Comparison of ENCODE assay signal across 28 cellular contexts in the genomic region with DNA sequence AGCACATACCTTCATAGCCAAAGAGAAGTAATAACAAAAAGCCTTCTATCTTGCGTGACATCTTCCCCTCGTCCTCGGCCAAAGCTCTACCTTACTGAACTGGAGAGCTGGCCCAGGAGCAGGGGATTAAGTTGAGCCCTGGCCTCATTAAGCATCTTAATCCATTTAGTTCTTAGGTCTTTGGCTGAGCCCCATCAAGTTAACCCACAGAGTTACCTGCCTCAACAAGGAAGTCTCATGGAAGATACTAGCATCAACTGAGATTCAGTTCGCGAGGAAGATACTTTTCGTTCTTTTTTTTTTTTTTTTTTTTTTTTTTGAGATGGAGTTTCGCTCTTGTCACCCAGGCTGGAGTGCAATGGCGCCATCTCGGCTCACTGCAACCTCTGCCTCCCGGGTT. TPM values are rescaled to one million over a fixed set of nuclear protein-coding genes. Genes with fewer than 3 reads are reported as not detected.
"Had no signal": no experiment of that assay in that cellular context is flagged by ENCODE, and none has a peak within 500 bp of the region (broad histone marks: within the 10 kb centered on the region; RNA-seq: fewer than 3 reads in every experiment).

Gene RS1 (minus strand): TSS at position 101 of the 400 bp plus-strand sequence. CDS start 40 bp downstream, at position 61.

- FAIRE-seq: bronchial epithelial cell, frontal cortex had no signal

- H3K36me3 Mint-ChIP-seq: activated naive CD4-positive, alpha-beta T cell treated with anti-CD3 and anti-CD28 coated beads, Interleukin-2, amount 10 ng/mL, durations not matched to agents 7 days and 5 days had no signal

- H3K4me3 ChIP-seq: ascending aorta, coronary artery, esophagus muscularis mucosa, spleen, upper lobe of right lung had no signal

- H3K27ac Mint-ChIP-seq: activated naive CD4-positive, alpha-beta T cell treated with anti-CD3 and anti-CD28 coated beads, Interleukin-2, amount 10 ng/mL, durations not matched to agents 7 days and 5 days; progenitor cell of endocrine pancreas had no signal

- H3K36me3 ChIP-seq: ascending aorta, esophagus muscularis mucosa, spleen, upper lobe of right lung had no signal

- H3K9me3 Mint-ChIP-seq: activated naive CD4-positive, alpha-beta T cell treated with anti-CD3 and anti-CD28 coated beads, Interleukin-2, amount 10 ng/mL, durations not matched to agents 7 days and 5 days; activated T-cell treated with anti-CD3 and anti-CD28 coated beads, Interleukin-2, amount 50 U/mL, for 4 hours had no signal

- ATAC-seq: activated T-cell treated with anti-CD3 and anti-CD28 coated beads, Interleukin-2, amount 50 U/mL, for 4 hours; left ventricle myocardium superior; upper lobe of right lung had no signal

- H3K9me3 ChIP-seq: ascending aorta, esophagus muscularis mucosa, spleen, upper lobe of right lung had no signal

- H3K27me3 Mint-ChIP-seq: progenitor cell of endocrine pancreas had no signal

- H3K27me3 ChIP-seq: ascending aorta, spleen, upper lobe of right lung had no signal

- DNase-seq: activated CD4-positive, alpha-beta T cell treated with anti-CD3 and anti-CD28 coated beads for 4 hours; activated CD4-positive, alpha-beta T cell treated with anti-CD3 and anti-CD28 coated beads, Interleukin-2, amount 50 U/mL, for 48 hours; activated CD4-positive, CD25-positive, alpha-beta regulatory T cell; activated CD8-positive, alpha-beta memory T cell treated with anti-CD3 and anti-CD28 coated beads, Interleukin-2, amount 50 U/mL, for 48 hours; activated effector memory CD4-positive, alpha-beta T cell treated with Interleukin-2 at 50 U/mL for 16 hours; activated naive CD4-positive, alpha-beta T cell treated with anti-CD3 and anti-CD28 coated beads, Interleukin-2, amount 10 ng/mL, durations not matched to agents 7 days and 5 days; activated T-cell treated with anti-CD3 and anti-CD28 coated beads, Interleukin-2, amount 50 U/mL, for 4 hours; cerebellar nuclear complex; hippocampal formation; left ventricle myocardium superior; mammary epithelial cell; midbrain; retina; spleen; stimulated activated CD4-positive, alpha-beta T cell treated with anti-CD3 and anti-CD28 coated beads, Interleukin-4, amount 100 ng/mL, for 24 hours; stimulated activated naive CD4-positive, alpha-beta T cell treated with Interleukin-2 at 50 U/mL for 16 hours; T-helper 1 cell; T-helper 9 cell; upper lobe of right lung had no signal

- H3K4me1 ChIP-seq: ascending aorta, upper lobe of right lung had no signal

- H3K27ac ChIP-seq: ascending aorta, coronary artery, esophagus muscularis mucosa, spleen, upper lobe of right lung had no signal

RNA-seq across cellular contexts. Expression of gene RS1, which starts in this region (rescaled TPM):
- total RNA-seq: activated CD8-positive, alpha-beta memory T cell treated with anti-CD3 and anti-CD28 coated beads for 36 hours; activated T-cell treated with anti-CD3 and anti-CD28 coated beads, Interleukin-2, amount 50 U/mL, for 4 hours; ascending aorta; bronchial epithelial cell; esophagus muscularis mucosa; frontal cortex; left ventricle myocardium superior; mammary epithelial cell; osteoblast; progenitor cell of endocrine pancreas; spleen had no signal
- polyA plus RNA-seq: adipose tissue, mammary epithelial cell had no signal
